Comparison of ENCODE assay signal across 11 cellular contexts in genomic region chr16:74035816-74036215, GRCh38.
A peak's percentile ranks its signal among the peaks of the same experiment; 100 is the strongest.
DNase-seq lines count a peak whose midpoint lies in the region; ATAC-seq, FAIRE-seq and TF ChIP-seq lines count a peak whose summit lies in the region.
"Had no signal": no experiment of that assay in that cellular context is flagged by ENCODE, and none has a peak within 500 bp of the region (broad histone marks: within the 10 kb centered on the region; RNA-seq: fewer than 3 reads in every experiment).

No MANE protein-coding gene starts in this region.

- DNase-seq in SIG-M5 treated with dmso at 0.1 percent for 504 hours (lab: John Stamatoyannopoulos, UW; ENCODE audit: unreplicated experiment) (peak; percentile 27), SIG-M5 (lab: John Stamatoyannopoulos, UW) (no peak), LNCaP clone FGC (ENCODE audit: low read depth) (no peak), K562 (ENCODE audit: extremely low read depth in 1 of 4, low spot score in 3 of 4) (peak; percentile 8 to 39 (median 28)), retinal pigment epithelial cell (ENCODE audit: low read depth) (no peak), CD14-positive monocyte (ENCODE audit: low spot score) (no peak)
- DNase-seq: esophagus squamous epithelium, NCI-H226, pancreas had no signal

- no peaks in the 10 kb centered on the region for H3K36me3 ChIP-seq in K562 (ENCODE audit: control insufficient read depth, insufficient read depth, low read length)
- H3K36me3 ChIP-seq: esophagus squamous epithelium, pancreas had no signal

- TF ChIP-seq RAD21 in K562 (CRISPR knock-in tag; conservative IDR thresholded peaks at IDR 0.05 in 1 of 2, IDR thresholded peaks at IDR 0.05 in 1 of 2) = no peak

- CTCF ChIA-PET in K562 (lab: Yijun Ruan, JAX; ENCODE audit: low intra/inter-chr PET ratio) = interaction anchor here (1.2 kb wide), 1 partner anchor 239 kb away, joined by 7 read pairs; no protein-coding TSS in a partner anchor

- no peaks in the 10 kb centered on the region for H3K4me1 Mint-ChIP-seq in CD14-positive monocyte

- H4K20me1 ChIP-seq in K562 (replicated peaks; ENCODE audit: control insufficient read depth, insufficient read depth, low read length) = no peaks in the 10 kb centered on the region

- H3K27me3 ChIP-seq in K562 (ENCODE audit: control insufficient read depth in 2 of 2, insufficient read depth in 2 of 2, low read length in 2 of 2) = no peaks in the 10 kb centered on the region

- H3K27ac Mint-ChIP-seq in CD14-positive monocyte = no peak overlapping the region

- intact Hi-C loops in K562 (cut with micrococcal nuclease) (loop anchor here (5.0 kb wide), 1 partner anchor 1534 kb away; no protein-coding TSS in a partner anchor), CD14-positive monocyte (cut with micrococcal nuclease) (no loop called here)

- H3K27ac ChIP-seq in K562 (ENCODE audit: extremely low read depth, low read depth, low read length) = no peak overlapping the region
- H3K27ac ChIP-seq: esophagus squamous epithelium, pancreas had no signal

- no peak for TF ChIP-seq POLR2A in K562 (conservative IDR thresholded peaks at IDR 0.05)

- H3K4me1 ChIP-seq in K562 (replicated peaks in 1 of 2; ENCODE audit: control insufficient read depth in 2 of 2, insufficient read depth in 2 of 2, low read length in 2 of 2) = no peaks in the 10 kb centered on the region
- H3K4me1 ChIP-seq: esophagus squamous epithelium, pancreas had no signal

- POLR2A ChIA-PET in K562 (lab: Yijun Ruan, JAX) = no interaction called here

- TF ChIP-seq CTCF in LNCaP clone FGC (IDR thresholded peaks at IDR 0.05; ENCODE audit: control insufficient read depth, extremely low read depth, insufficient read depth) = peak; percentile 21; the same call in 1 of the 2 replicates
- TF ChIP-seq CTCF in K562 (IDR thresholded peaks at IDR 0.05 in 2 of 3, conservative IDR thresholded peaks at IDR 0.05 in 1 of 3; ENCODE audit: insufficient read depth in 2 of 3, low read depth in 1 of 3, low read length in 3 of 3) = peak in 2 of 3 experiments; percentile 44 to 82; a peak in 4 of 6 replicates
- peak; percentile 28 for TF ChIP-seq CTCF in retinal pigment epithelial cell (conservative IDR thresholded peaks at IDR 0.05; ENCODE audit: low read depth, low read length)
- TF ChIP-seq CTCF in CD14-positive monocyte (IDR thresholded peaks at IDR 0.05) = no peak

- H3K36me3 Mint-ChIP-seq in CD14-positive monocyte = no peaks in the 10 kb centered on the region

- no peaks in the 10 kb centered on the region for H3K9me1 ChIP-seq in K562 (ENCODE audit: control insufficient read depth, insufficient read depth, low read length)

- no TSS peak for BruUV-seq in K562 (replicated peaks; lab: Mats Ljungman, UMichigan)

- no peaks in the 10 kb centered on the region for H3K9me3 ChIP-seq in K562 (replicated peaks; ENCODE audit: control insufficient read depth, insufficient read depth, low read depth, low read length)
- H3K9me3 ChIP-seq: esophagus squamous epithelium, pancreas had no signal

- no peak for TF ChIP-seq EP300 in K562 (IDR thresholded peaks at IDR 0.05; ENCODE audit: low read length)

- H3K27me3 Mint-ChIP-seq in CD14-positive monocyte (ENCODE audit: low read depth in 3 of 3) = peaks cover 0 to 8% (median 6%) of the 10 kb centered on the region in 3 donors

- no peaks in the 10 kb centered on the region for H3K79me2 ChIP-seq in K562 (ENCODE audit: control insufficient read depth, insufficient read depth, low read length)

- no peak overlapping the region for H3K9ac ChIP-seq in K562 (ENCODE audit: insufficient read depth in 1 of 2, low read depth in 2 of 2, low read length in 2 of 2)

- in situ Hi-C loops in K562 (cut with MboI) = no loop called here

- H3K4me2 ChIP-seq in K562 (ENCODE audit: insufficient read depth, low read length) = no peak overlapping the region

- ATAC-seq in K562 (peak; percentile 65; the same call in 2 of the 3 replicates), HG03280 (IDR thresholded peaks at IDR 0.05; ENCODE audit: unreplicated experiment) (no peak), GM19035 (IDR thresholded peaks at IDR 0.05; ENCODE audit: unreplicated experiment) (no peak)
- ATAC-seq: pancreas had no signal

- FAIRE-seq in K562 (lab: Jason Lieb, UNC) = no peak
- FAIRE-seq: pancreas had no signal

- peaks cover 0 to 3% (median 0%) of the 10 kb centered on the region in 7 donors for H3K9me3 Mint-ChIP-seq in CD14-positive monocyte

- H2AFZ ChIP-seq in K562 (ENCODE audit: low read depth, low read length) = no peak overlapping the region

- 7% methylated on average over 1 of the region's 1 CpG for WGBS in K562 (ENCODE audit: insufficient coverage, low coverage, missing lambda C conversion rate)

- no peak overlapping the region for H3K4me3 Mint-ChIP-seq in CD14-positive monocyte

- H3K4me3 ChIP-seq in LNCaP clone FGC (ENCODE audit: low read depth, low read length) (no peak overlapping the region), K562 (no peak overlapping the region), retinal pigment epithelial cell (ENCODE audit: low read length) (no peak overlapping the region)
- H3K4me3 ChIP-seq: esophagus squamous epithelium, pancreas had no signal

TF ChIP-seq in K562, 482 proteins besides CTCF, POLR2A, EP300 and RAD21:
- TF ChIP-seq ILK (tag; IDR thresholded peaks at IDR 0.05; ENCODE audit: borderline replicate concordance, low read depth) = no peak
- peak; percentile 23; the same call in 1 of the 2 replicates for TF ChIP-seq SPI1 (IDR thresholded peaks at IDR 0.05; ENCODE audit: borderline replicate concordance, low read depth, low read length)
- no peak for TF ChIP-seq ELK3 (CRISPR knock-in tag; IDR thresholded peaks at IDR 0.05)
- no peak for TF ChIP-seq TEAD4 (IDR thresholded peaks at IDR 0.05; ENCODE audit: low read length)
- TF ChIP-seq TEAD4 (CRISPR knock-in tag; IDR thresholded peaks at IDR 0.05; ENCODE audit: borderline replicate concordance) = no peak
- TF ChIP-seq GABPB2 (CRISPR knock-in tag; conservative IDR thresholded peaks at IDR 0.05) = no peak
- no peak for TF ChIP-seq ZNF699 (CRISPR knock-in tag; IDR thresholded peaks at IDR 0.05; ENCODE audit: insufficient replicate concordance)

Comparison
In these comparisons a context has a peak if more than half of its experiments do, and no peak if none do; other contexts are left out.
1. DNase-seq: peak in SIG-M5 treated with dmso at 0.1 percent for 504 hours (single experiment) and K562 (4 of 4); none in SIG-M5 (single experiment), LNCaP clone FGC (single experiment), retinal pigment epithelial cell (single experiment) and CD14-positive monocyte (single experiment).